ENCODE assay signal across 17 cellular contexts in genomic region chr11:36403661-36404060, GRCh38.
"Had no signal": no experiment of that assay in that cellular context is flagged by ENCODE, and none has a peak within 500 bp of the region (broad histone marks: within the 10 kb centered on the region; RNA-seq: fewer than 3 reads in every experiment).

No MANE protein-coding gene starts in this region.

- H3K9ac ChIP-seq: neural progenitor cell had no signal

- H3K9me3 ChIP-seq: tibial artery, uterus had no signal

- H3K4me3 Mint-ChIP-seq: activated CD8-positive, alpha-beta T cell treated with anti-CD3 and anti-CD28 coated beads for 36 hours; activated naive CD4-positive, alpha-beta T cell treated with anti-CD3 and anti-CD28 coated beads for 36 hours; dendritic cell treated with granulocyte-macrophage colony-stimulating factor and Interleukin-4, amounts not matched to agents 40 ng/mL and 50 ng/mL, for 4 days; memory B cell; neural progenitor cell; stimulated activated memory B cell treated with anti-CD40 and anti-IgM and Interleukin-4, amounts not matched to agents 10 μg/mL and 1 μg/mL and 100 μg/mL, for 72 hours had no signal

- H3K27me3 ChIP-seq: neural progenitor cell, tibial artery, uterus had no signal

- H3K36me3 Mint-ChIP-seq: memory B cell; stimulated activated memory B cell treated with anti-CD40 and anti-IgM and Interleukin-4, amounts not matched to agents 10 μg/mL and 1 μg/mL and 100 μg/mL, for 72 hours had no signal

- H3K27me3 Mint-ChIP-seq: stimulated activated memory B cell treated with anti-CD40 and anti-IgM and Interleukin-4, amounts not matched to agents 10 μg/mL and 1 μg/mL and 100 μg/mL, for 72 hours had no signal

- H3K4me3 ChIP-seq: neural progenitor cell, smooth muscle cell, tibial artery, uterus had no signal

- H3K9me3 Mint-ChIP-seq: activated CD8-positive, alpha-beta T cell treated with anti-CD3 and anti-CD28 coated beads for 36 hours; activated naive CD4-positive, alpha-beta T cell treated with anti-CD3 and anti-CD28 coated beads for 36 hours; dendritic cell treated with granulocyte-macrophage colony-stimulating factor and Interleukin-4, amounts not matched to agents 40 ng/mL and 50 ng/mL, for 4 days; memory B cell; neural progenitor cell; stimulated activated memory B cell treated with anti-CD40 and anti-IgM and Interleukin-4, amounts not matched to agents 10 μg/mL and 1 μg/mL and 100 μg/mL, for 72 hours had no signal

- H3K4me1 Mint-ChIP-seq: neural progenitor cell had no signal

- H3K4me1 ChIP-seq: neural progenitor cell, tibial artery, uterus had no signal

- H3K4me2 ChIP-seq: neural progenitor cell, smooth muscle cell had no signal

- H3K36me3 ChIP-seq: neural progenitor cell, tibial artery, uterus had no signal

- H3K27ac Mint-ChIP-seq: activated CD8-positive, alpha-beta T cell treated with anti-CD3 and anti-CD28 coated beads for 36 hours; activated naive CD4-positive, alpha-beta T cell treated with anti-CD3 and anti-CD28 coated beads for 36 hours; dendritic cell treated with granulocyte-macrophage colony-stimulating factor and Interleukin-4, amounts not matched to agents 40 ng/mL and 50 ng/mL, for 4 days; memory B cell; neural progenitor cell; stimulated activated memory B cell treated with anti-CD40 and anti-IgM and Interleukin-4, amounts not matched to agents 10 μg/mL and 1 μg/mL and 100 μg/mL, for 72 hours had no signal

- H2AFZ ChIP-seq: neural progenitor cell had no signal

- ATAC-seq: activated CD8-positive, alpha-beta T cell treated with anti-CD3 and anti-CD28 coated beads for 36 hours; left lobe of liver; right cardiac atrium; stimulated activated memory B cell treated with anti-CD40 and anti-IgM and Interleukin-4, amounts not matched to agents 10 μg/mL and 1 μg/mL and 100 μg/mL, for 72 hours had no signal

- H3K27ac ChIP-seq: neural progenitor cell, tibial artery, uterus had no signal

- DNase-seq: activated CD4-positive, CD25-positive, alpha-beta regulatory T cell treated with anti-CD3 and anti-CD28 coated beads, Interleukin-2, amount 50 U/mL, for 72 hours; activated CD8-positive, alpha-beta T cell treated with anti-CD3 and anti-CD28 coated beads for 36 hours; activated naive CD4-positive, alpha-beta T cell treated with anti-CD3 and anti-CD28 coated beads for 36 hours; caudate nucleus; foreskin fibroblast; glutamatergic neuron; right cardiac atrium; SW 1271; T-helper 9 cell; tibial artery; uterus had no signal
